Comparison of ENCODE assay signal across 12 cellular contexts in the genomic region with DNA sequence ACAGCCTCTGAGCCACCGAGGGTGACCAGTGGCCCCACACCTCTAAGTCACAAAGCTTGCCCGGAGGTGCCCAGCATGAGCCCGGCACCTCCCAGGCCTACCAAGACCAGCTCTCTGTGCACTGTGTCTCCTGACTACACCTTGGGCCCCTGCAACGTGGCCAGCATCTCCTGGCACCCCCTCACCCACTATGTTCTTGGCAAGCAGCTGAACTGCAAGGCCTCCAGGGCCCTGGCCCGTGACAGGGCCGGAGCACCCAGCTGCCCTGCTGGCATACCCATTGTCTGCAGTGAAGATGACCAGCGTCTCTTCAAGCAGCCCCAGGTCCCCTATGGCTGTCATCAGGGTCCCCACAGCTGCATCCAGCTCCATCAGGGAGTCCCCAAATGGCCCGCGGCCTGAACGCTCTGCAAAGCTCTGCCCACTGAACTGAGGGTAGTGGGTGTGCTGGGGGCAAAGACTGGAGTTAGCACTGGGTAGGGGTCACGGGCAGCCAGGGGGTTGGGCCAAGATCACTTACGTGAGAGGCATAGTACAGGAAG. TPM values are rescaled to one million over a fixed set of nuclear protein-coding genes. Genes with fewer than 3 reads are reported as not detected.
DNase-seq lines count a peak whose midpoint lies in the region; ATAC-seq and TF ChIP-seq lines count a peak whose summit lies in the region.
"Had no signal": no experiment of that assay in that cellular context is flagged by ENCODE, and none has a peak within 500 bp of the region (broad histone marks: within the 10 kb centered on the region; RNA-seq: fewer than 3 reads in every experiment).

No MANE protein-coding gene starts in this region.

- peaks cover 2% of the 10 kb centered on the region for H3K36me3 Mint-ChIP-seq in activated CD4-positive, alpha-beta T cell treated with anti-CD3 and anti-CD28 coated beads for 36 hours (ENCODE audit: low read depth)
- H3K36me3 Mint-ChIP-seq in progenitor cell of endocrine pancreas (ENCODE audit: insufficient read depth) = peaks cover 1% of the 10 kb centered on the region

- DNase-seq in activated CD4-positive, alpha-beta T cell treated with anti-CD3 and anti-CD28 coated beads for 36 hours = no peak
- DNase-seq in activated CD4-positive, alpha-beta T cell treated with anti-CD3 and anti-CD28 coated beads for 1 hour = no peak
- no peak for DNase-seq in PC-3
- DNase-seq in effector memory CD4-positive, alpha-beta T cell = no peak
- DNase-seq in progenitor cell of endocrine pancreas (ENCODE audit: low spot score, unreplicated experiment) = no peak
- DNase-seq in GM10266 (ENCODE audit: extremely low spot score) = no peak
- no peak for DNase-seq in dorsolateral prefrontal cortex
- DNase-seq in NCI-H1417 treated with DMSO at 0.1 percent for 48 hours (lab: John Stamatoyannopoulos, UW) = no peak
- DNase-seq: amniotic stem cell, hippocampal formation, IMR-90, NCI-H187 had no signal

- H3K9me3 Mint-ChIP-seq in activated CD4-positive, alpha-beta T cell treated with anti-CD3 and anti-CD28 coated beads for 36 hours (ENCODE audit: low read depth) = no peaks in the 10 kb centered on the region
- H3K9me3 Mint-ChIP-seq in progenitor cell of endocrine pancreas (ENCODE audit: low read depth) = no peaks in the 10 kb centered on the region

- no peaks in the 10 kb centered on the region for H3K36me3 ChIP-seq in PC-3 (ENCODE audit: low read depth, low read length)
- peaks cover 18% of the 10 kb centered on the region for H3K36me3 ChIP-seq in effector memory CD4-positive, alpha-beta T cell (ENCODE audit: control insufficient read depth, insufficient read depth, low read length)

- peak overlapping the region; percentile 59 for H3K27ac Mint-ChIP-seq in activated CD4-positive, alpha-beta T cell treated with anti-CD3 and anti-CD28 coated beads for 36 hours
- no peak overlapping the region for H3K27ac Mint-ChIP-seq in progenitor cell of endocrine pancreas

- H4K20me1 ChIP-seq in PC-3 (ENCODE audit: low read length) = no peaks in the 10 kb centered on the region

- H3K9me2 ChIP-seq in PC-3 (replicated peaks; ENCODE audit: low read length) = no peaks in the 10 kb centered on the region

- no peak for ATAC-seq in activated CD4-positive, alpha-beta T cell treated with anti-CD3 and anti-CD28 coated beads for 36 hours
- no peak for ATAC-seq in PC-3

- H3K27me3 ChIP-seq in PC-3 (ENCODE audit: low read length) (no peaks in the 10 kb centered on the region), dorsolateral prefrontal cortex (no peaks in the 10 kb centered on the region)
- no peaks in the 10 kb centered on the region for H3K27me3 ChIP-seq in effector memory CD4-positive, alpha-beta T cell (replicated peaks; ENCODE audit: control insufficient read depth, insufficient read depth, low read length, poor library complexity, severe bottlenecking)

- no peak overlapping the region for H3K27ac ChIP-seq in PC-3 (ENCODE audit: low read length)
- peak overlapping the region; percentile 48 for H3K27ac ChIP-seq in effector memory CD4-positive, alpha-beta T cell (ENCODE audit: insufficient read depth, low read length, poor library complexity, severe bottlenecking)
- peak overlapping the region in 6 of 59 donors; percentile 13 to 91 (median 76) for H3K27ac ChIP-seq in dorsolateral prefrontal cortex

- H3K4me1 ChIP-seq in PC-3 (ENCODE audit: insufficient read depth, low read length) = peaks cover 23% of the 10 kb centered on the region
- peaks cover 31% of the 10 kb centered on the region for H3K4me1 ChIP-seq in effector memory CD4-positive, alpha-beta T cell (ENCODE audit: control insufficient read depth, insufficient read depth, low read length, poor library complexity, severe bottlenecking)

- H3K4me3 Mint-ChIP-seq in activated CD4-positive, alpha-beta T cell treated with anti-CD3 and anti-CD28 coated beads for 36 hours = peak overlapping the region; percentile 62
- peak overlapping the region; percentile 35 for H3K4me3 Mint-ChIP-seq in progenitor cell of endocrine pancreas (ENCODE audit: low read depth)

- intact Hi-C loops in activated CD4-positive, alpha-beta T cell treated with anti-CD3 and anti-CD28 coated beads for 36 hours (cut with DNase I, micrococcal nuclease) = loop anchor here in 1 of 2 experiments (5.0 kb wide), 1 partner anchor 46 kb away; a partner anchor contains a TSS
- intact Hi-C loops in PC-3 (cut with micrococcal nuclease) (no loop called here), dorsolateral prefrontal cortex (cut with DNase I) (loop anchor here in 1 of 2 donors (5.0 kb wide), 1 partner anchor 71 kb away; no protein-coding TSS in a partner anchor)

- 0 out of 2 replicates have a peak overlapping the region, but pooled peaks have one; percentile 99 for H3K4me2 ChIP-seq in PC-3 (ENCODE audit: low read length)

- peaks cover 3% of the 10 kb centered on the region; the same call in 1 of the 2 replicates for H3K79me2 ChIP-seq in PC-3 (ENCODE audit: low read length)

- no peak overlapping the region for H3K9ac ChIP-seq in PC-3 (ENCODE audit: low read length)

- CTCF ChIA-PET in activated CD4-positive, alpha-beta T cell treated with anti-CD3 and anti-CD28 coated beads for 36 hours (lab: Charles Lee) = no interaction called here
- CTCF ChIA-PET in PC-3 (lab: Charles Lee) = no interaction called here

- TF ChIP-seq CTCF in PC-3 (conservative IDR thresholded peaks at IDR 0.05; ENCODE audit: low read depth, low read length) (0 out of 2 replicates have a peak, but pooled peaks have one; percentile 0), progenitor cell of endocrine pancreas (IDR thresholded peaks at IDR 0.05; ENCODE audit: unreplicated experiment) (no peak), GM10266 (IDR thresholded peaks at IDR 0.05; ENCODE audit: control insufficient read depth, insufficient read depth, low read depth, missing control alignments) (no peak), dorsolateral prefrontal cortex (IDR thresholded peaks at IDR 0.05 in 54 of 56, conservative IDR thresholded peaks at IDR 0.05 in 2 of 56; ENCODE audit: low read depth in 1 of 56, partially characterized antibody in 56 of 56) (no peak)

- no TSS peak for BruUV-seq in PC-3 (replicated peaks; lab: Mats Ljungman, UMichigan)

- H3K27me3 Mint-ChIP-seq in activated CD4-positive, alpha-beta T cell treated with anti-CD3 and anti-CD28 coated beads for 36 hours = no peaks in the 10 kb centered on the region
- peaks cover 8% of the 10 kb centered on the region for H3K27me3 Mint-ChIP-seq in progenitor cell of endocrine pancreas

- no peaks in the 10 kb centered on the region for H3F3A ChIP-seq in PC-3 (ENCODE audit: low read length, unreplicated experiment)

- H3K4me3 ChIP-seq in PC-3 (ENCODE audit: low read length) (no peak overlapping the region), dorsolateral prefrontal cortex (peak overlapping the region in 3 of 59 donors; percentile 85 to 89 (median 86))
- no peak overlapping the region for H3K4me3 ChIP-seq in effector memory CD4-positive, alpha-beta T cell (ENCODE audit: insufficient read depth, low read depth, low read length, poor library complexity, severe bottlenecking)

- H2AFZ ChIP-seq in PC-3 (ENCODE audit: low read length) = no peak overlapping the region

- POLR2A ChIA-PET in activated CD4-positive, alpha-beta T cell treated with anti-CD3 and anti-CD28 coated beads for 36 hours (lab: Charles Lee) = interaction anchor here (0.8 kb wide), 1 partner anchor 119 kb away, joined by 3 read pairs; a partner anchor contains a TSS
- POLR2A ChIA-PET in PC-3 (lab: Charles Lee; ENCODE audit: unreplicated experiment) = no interaction called here

- H3K9me3 ChIP-seq in PC-3 (ENCODE audit: low read length) = no peaks in the 10 kb centered on the region
- H3K9me3 ChIP-seq in effector memory CD4-positive, alpha-beta T cell (ENCODE audit: control insufficient read depth, low read length) = no peaks in the 10 kb centered on the region

- peaks cover 32% of the 10 kb centered on the region for H3K4me1 Mint-ChIP-seq in activated CD4-positive, alpha-beta T cell treated with anti-CD3 and anti-CD28 coated beads for 36 hours
- H3K4me1 Mint-ChIP-seq in progenitor cell of endocrine pancreas (ENCODE audit: low read depth) = peaks cover 21% of the 10 kb centered on the region

RNA-seq across cellular contexts. Expression of a gene that starts 1.6 kb away (rescaled TPM):
- 10 to 100 TPM; 14.9 to 15.4 TPM for total RNA-seq in activated CD4-positive, alpha-beta T cell treated with anti-CD3 and anti-CD28 coated beads for 36 hours
- total RNA-seq in PC-3 (2014; rRNA removed) = 11.3 and 16.7 TPM in 2 replicates
- total RNA-seq in progenitor cell of endocrine pancreas = 36.2 and 37.1 TPM in 2 replicates
- total RNA-seq in dorsolateral prefrontal cortex = 10 to 100 TPM; 32.1 to 72.7 (median 48.0) TPM

RNA-seq across cellular contexts. Expression of a gene that starts 25.8 kb away (rescaled TPM):
- under 1 TPM; 0.14 TPM for total RNA-seq in activated CD4-positive, alpha-beta T cell treated with anti-CD3 and anti-CD28 coated beads for 36 hours
- total RNA-seq in PC-3 (2014; rRNA removed) = 1.2 and 1.5 TPM in 2 replicates
- total RNA-seq in progenitor cell of endocrine pancreas = 6.4 and 7.7 TPM in 2 replicates
- total RNA-seq in dorsolateral prefrontal cortex = 100 to 1,000 TPM in 119 of 120 experiments, 10 to 100 TPM in 1; 82.8 to 271 (median 217) TPM

RNA-seq across cellular contexts. Expression of a gene that starts 43.7 kb away (rescaled TPM):
- 10 to 100 TPM; 68.2 to 79.7 TPM for total RNA-seq in activated CD4-positive, alpha-beta T cell treated with anti-CD3 and anti-CD28 coated beads for 36 hours
- total RNA-seq in PC-3 (2014; rRNA removed) (27.0 and 31.5 TPM in 2 replicates), progenitor cell of endocrine pancreas (124 and 132 TPM in 2 replicates), dorsolateral prefrontal cortex (100 to 1,000 TPM in 1 of 120 experiments, 10 to 100 TPM in 119; 36.7 to 115 (median 63.9) TPM)

RNA-seq across cellular contexts. Expression of a gene that starts 46.2 kb away (rescaled TPM):
- total RNA-seq in activated CD4-positive, alpha-beta T cell treated with anti-CD3 and anti-CD28 coated beads for 36 hours = under 1 TPM; 0.14 to 0.16 TPM
- 3.7 and 6.8 TPM in 2 replicates for total RNA-seq in PC-3 (2014; rRNA removed)
- 6.9 and 7.5 TPM in 2 replicates for total RNA-seq in progenitor cell of endocrine pancreas
- total RNA-seq in dorsolateral prefrontal cortex = 100 to 1,000 TPM in 90 of 120 experiments, 10 to 100 TPM in 30; 42.8 to 197 (median 115) TPM

RNA-seq across cellular contexts. Expression of a gene that starts 48.2 kb away (rescaled TPM):
- total RNA-seq in activated CD4-positive, alpha-beta T cell treated with anti-CD3 and anti-CD28 coated beads for 36 hours = 10 to 100 TPM; 42.5 to 51.4 TPM
- total RNA-seq in PC-3 (2014; rRNA removed) (13.1 and 17.5 TPM in 2 replicates), progenitor cell of endocrine pancreas (129 and 136 TPM in 2 replicates), dorsolateral prefrontal cortex (10 to 100 TPM; 16.1 to 79.3 (median 36.8) TPM)
